ENCODE assay signal across 12 cellular contexts in the genomic region with DNA sequence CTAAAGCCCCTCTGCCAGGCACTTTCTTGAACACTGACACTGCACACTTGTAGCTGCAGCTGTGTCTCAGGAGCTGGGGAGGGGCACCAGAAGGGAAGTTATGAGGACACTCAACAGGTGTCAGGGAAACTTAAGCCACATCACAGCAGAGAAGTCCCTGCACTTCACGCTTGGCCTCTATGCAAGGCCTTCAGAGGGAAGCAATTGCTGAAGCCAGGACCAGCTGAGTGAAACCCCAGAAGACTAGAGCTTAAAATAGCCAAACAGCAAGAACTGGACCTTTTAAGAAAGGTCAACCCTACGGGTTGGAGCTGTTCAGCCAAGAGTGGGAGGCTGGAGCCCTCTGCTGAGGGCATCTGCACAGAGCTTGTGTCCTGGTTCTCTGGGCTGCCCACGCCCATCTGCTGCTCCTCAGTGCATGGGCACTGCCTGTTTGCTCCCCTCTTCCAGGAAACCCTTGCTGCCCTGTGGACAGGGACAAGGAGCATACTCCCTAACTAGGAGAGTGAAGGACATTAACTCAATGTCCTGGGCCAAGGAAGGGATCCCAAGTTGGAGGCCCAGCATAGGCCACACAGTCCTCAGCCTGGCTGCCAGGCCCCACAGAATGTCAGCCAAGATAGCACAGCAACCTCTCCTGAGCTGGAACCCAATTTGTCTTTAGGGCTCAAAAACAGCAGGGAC. TPM values are rescaled to one million over a fixed set of nuclear protein-coding genes. Genes with fewer than 3 reads are reported as not detected.
DNase-seq lines count a peak whose midpoint lies in the region; ATAC-seq and TF ChIP-seq lines count a peak whose summit lies in the region.
"Had no signal": no experiment of that assay in that cellular context is flagged by ENCODE, and none has a peak within 500 bp of the region (broad histone marks: within the 10 kb centered on the region; RNA-seq: fewer than 3 reads in every experiment).

No MANE protein-coding gene starts in this region.

- intact Hi-C loops in CD8-positive, alpha-beta T cell (cut with DNase I, micrococcal nuclease), result no loop called here

- H3K9me3 ChIP-seq in CD8-positive, alpha-beta T cell (ENCODE audit: low read length), result no peaks in the 10 kb centered on the region
- H3K9me3 ChIP-seq in neutrophil, result no peaks in the 10 kb centered on the region
- H3K9me3 ChIP-seq in CD8-positive, alpha-beta memory T cell (ENCODE audit: low read length), result no peaks in the 10 kb centered on the region

- CTCF ChIA-PET in CD8-positive, alpha-beta T cell (lab: Charles Lee), result interaction anchor here (1.0 to 8.2 kb wide), 7 partner anchors 18 to 272 kb away, joined by 3 to 109 read pairs (median 7); no protein-coding TSS in a partner anchor
- CTCF ChIA-PET in CD8-positive, alpha-beta memory T cell (lab: Charles Lee), result interaction anchor here (0.9 to 5.1 kb wide), 12 partner anchors 10 to 398 kb away, joined by 3 to 51 read pairs (median 4); partner anchors contain the start of gene PKM

- DNase-seq in CD8-positive, alpha-beta T cell, result no peak
- DNase-seq in Jurkat, Clone E6-1 (ENCODE audit: low read depth, low spot score), result peak; percentile 20
- DNase-seq in NCI-H146 treated with DMSO at 0.1 percent for 48 hours (lab: John Stamatoyannopoulos, UW; ENCODE audit: unreplicated experiment) (no peak), DMS114 treated with DMSO at 0.1 percent for 48 hours (lab: John Stamatoyannopoulos, UW; ENCODE audit: unreplicated experiment) (no peak)
- DNase-seq in CD8-positive, alpha-beta memory T cell, result no peak
- DNase-seq: activated CD4-positive, alpha-beta T cell treated with anti-CD3 and anti-CD28 coated beads for 4 hours; activated gamma-delta T cell; NCI-H1930 had no signal

- peaks cover 9% of the 10 kb centered on the region for H3K4me1 Mint-ChIP-seq in CD8-positive, alpha-beta T cell (ENCODE audit: low read depth)
- H3K4me1 Mint-ChIP-seq in brain, result peaks cover 58% of the 10 kb centered on the region
- H3K4me1 Mint-ChIP-seq in CD8-positive, alpha-beta memory T cell, result peaks cover 0 to 15% (median 5%) of the 10 kb centered on the region in 3 donors

- POLR2A ChIA-PET in CD8-positive, alpha-beta T cell (lab: Charles Lee), result no interaction called here
- POLR2A ChIA-PET in CD8-positive, alpha-beta memory T cell (lab: Charles Lee), result interaction anchor here (0.9 kb wide), 1 partner anchor 27 kb away, joined by 3 read pairs; no protein-coding TSS in a partner anchor

- H3K4me3 ChIP-seq in CD8-positive, alpha-beta T cell (ENCODE audit: low read depth, low read length), result no peak overlapping the region
- no peak overlapping the region for H3K4me3 ChIP-seq in Jurkat, Clone E6-1 (ENCODE audit: low read length)
- H3K4me3 ChIP-seq in neutrophil (ENCODE audit: low read depth in 1 of 2, low read length in 1 of 2), result no peak overlapping the region
- no peak overlapping the region for H3K4me3 ChIP-seq in CD8-positive, alpha-beta memory T cell (ENCODE audit: low read length)

- H3K27me3 Mint-ChIP-seq in CD8-positive, alpha-beta T cell (ENCODE audit: low read depth), result peaks cover 6% of the 10 kb centered on the region
- peaks cover 15% of the 10 kb centered on the region for H3K27me3 Mint-ChIP-seq in brain
- peaks cover 8 to 10% of the 10 kb centered on the region in 2 donors for H3K27me3 Mint-ChIP-seq in CD8-positive, alpha-beta memory T cell

- H3K9me3 Mint-ChIP-seq in CD8-positive, alpha-beta T cell, result no peaks in the 10 kb centered on the region
- H3K9me3 Mint-ChIP-seq in brain, result no peaks in the 10 kb centered on the region
- no peaks in the 10 kb centered on the region for H3K9me3 Mint-ChIP-seq in CD8-positive, alpha-beta memory T cell
- H3K9me3 Mint-ChIP-seq: mesothelial cell of epicardium had no signal

- H3K4me1 ChIP-seq in CD8-positive, alpha-beta T cell (ENCODE audit: insufficient read depth, low read length), result peaks cover 5% of the 10 kb centered on the region
- H3K4me1 ChIP-seq in neutrophil (ENCODE audit: control insufficient read depth in 1 of 2, insufficient read depth in 1 of 2, low read depth in 1 of 2, low read length in 1 of 2), result peaks cover 12 to 14% of the 10 kb centered on the region in 2 experiments
- H3K4me1 ChIP-seq in CD8-positive, alpha-beta memory T cell (ENCODE audit: insufficient read depth, low read length), result no peaks in the 10 kb centered on the region

- ATAC-seq in CD8-positive, alpha-beta T cell, result no peak
- ATAC-seq in GM18858 (IDR thresholded peaks at IDR 0.05; ENCODE audit: unreplicated experiment), result no peak

- H3K36me3 ChIP-seq in CD8-positive, alpha-beta T cell (ENCODE audit: insufficient read depth, low read length), result peaks cover 68% of the 10 kb centered on the region
- peaks cover 85% of the 10 kb centered on the region for H3K36me3 ChIP-seq in neutrophil
- H3K36me3 ChIP-seq in CD8-positive, alpha-beta memory T cell (ENCODE audit: insufficient read depth, low read length), result peaks cover 67% of the 10 kb centered on the region

- H3K27ac Mint-ChIP-seq in CD8-positive, alpha-beta T cell, result peak overlapping the region; percentile 49
- peak overlapping the region in 4 of 5 experiments; percentile 77 to 94 (median 86) for H3K27ac Mint-ChIP-seq in brain
- H3K27ac Mint-ChIP-seq in CD8-positive, alpha-beta memory T cell, result peak overlapping the region in 4 of 8 donors; percentile 7 to 72 (median 56)
- H3K27ac Mint-ChIP-seq: mesothelial cell of epicardium had no signal

- H3K27me3 ChIP-seq in CD8-positive, alpha-beta T cell (ENCODE audit: insufficient read depth, low read length), result no peaks in the 10 kb centered on the region
- H3K27me3 ChIP-seq in neutrophil, result peaks cover 24% of the 10 kb centered on the region
- peaks cover 8% of the 10 kb centered on the region for H3K27me3 ChIP-seq in CD8-positive, alpha-beta memory T cell (ENCODE audit: insufficient read depth, low read length, poor library complexity, severe bottlenecking)

- peaks cover 79% of the 10 kb centered on the region for H3K36me3 Mint-ChIP-seq in CD8-positive, alpha-beta T cell
- H3K36me3 Mint-ChIP-seq in brain, result peaks cover 71% of the 10 kb centered on the region
- peaks cover 0 to 85% (median 8%) of the 10 kb centered on the region in 3 donors for H3K36me3 Mint-ChIP-seq in CD8-positive, alpha-beta memory T cell

- H3K4me3 Mint-ChIP-seq in CD8-positive, alpha-beta T cell, result no peak overlapping the region
- no peak overlapping the region for H3K4me3 Mint-ChIP-seq in brain
- H3K4me3 Mint-ChIP-seq in CD8-positive, alpha-beta memory T cell, result no peak overlapping the region
- H3K4me3 Mint-ChIP-seq: mesothelial cell of epicardium had no signal

- no peak for TF ChIP-seq CTCF in CD8-positive, alpha-beta T cell (IDR thresholded peaks at IDR 0.05)
- TF ChIP-seq CTCF in brain (conservative IDR thresholded peaks at IDR 0.05) (no peak), neutrophil (IDR thresholded peaks at IDR 0.05) (no peak)

- H3K27ac ChIP-seq in CD8-positive, alpha-beta T cell (ENCODE audit: low read depth, low read length), result no peak overlapping the region
- peak overlapping the region; percentile 54 for H3K27ac ChIP-seq in neutrophil
- no peak overlapping the region for H3K27ac ChIP-seq in CD8-positive, alpha-beta memory T cell (ENCODE audit: low read depth, low read length)

RNA-seq across cellular contexts. Expression of gene GRAMD2A, which starts 3.9 kb away (rescaled TPM):
- not detected for total RNA-seq in CD8-positive, alpha-beta T cell
- 0.80 TPM for polyA plus RNA-seq in Jurkat, Clone E6-1 (2012; ENCODE audit: insufficient read depth, insufficient read length)
- 3.0 TPM for polyA plus RNA-seq in brain (ENCODE audit: insufficient read depth, low read depth, low replicate concordance)
- total RNA-seq in CD8-positive, alpha-beta memory T cell, result not detected
- polyA plus RNA-seq in CD8-positive, alpha-beta memory T cell, result not detected

RNA-seq across cellular contexts. Expression of gene PKM, which starts 29.5 kb away (rescaled TPM):
- 100 to 1,000 TPM; 121 to 123 TPM for total RNA-seq in CD8-positive, alpha-beta T cell
- polyA plus RNA-seq in Jurkat, Clone E6-1 (2012; ENCODE audit: insufficient read depth, insufficient read length), result 1,111 TPM
- 979 TPM for polyA plus RNA-seq in brain (ENCODE audit: insufficient read depth, low read depth, low replicate concordance)
- 1,000 to 10,000 TPM; 2,146 to 2,187 TPM for total RNA-seq in CD8-positive, alpha-beta memory T cell
- 337 TPM for polyA plus RNA-seq in CD8-positive, alpha-beta memory T cell

Comparison
In these comparisons a context has a peak if more than half of its experiments do, and no peak if none do; other contexts are left out.
1. RNA of gene PKM, which starts 29.5 kb away (total RNA-seq): 2,146 to 2,187 TPM in CD8-positive, alpha-beta memory T cell; 121 to 123 TPM in CD8-positive, alpha-beta T cell; every median in the first group is over 10 times any median in the second.